12 cellular contexts compared by ENCODE assay signal in genomic region chr10:104324931-104325330, GRCh38. TPM values are rescaled to one million over a fixed set of nuclear protein-coding genes. Genes with fewer than 3 reads are reported as not detected.
A peak's percentile ranks its signal among the peaks of the same experiment; 100 is the strongest.
DNase-seq lines count a peak whose midpoint lies in the region; ATAC-seq, FAIRE-seq and TF ChIP-seq lines count a peak whose summit lies in the region.
"Had no signal": no experiment of that assay in that cellular context is flagged by ENCODE, and none has a peak within 500 bp of the region (broad histone marks: within the 10 kb centered on the region; RNA-seq: fewer than 3 reads in every experiment).

No MANE protein-coding gene starts in this region.

- no peak for DNase-seq in CD14-positive monocyte (ENCODE audit: low spot score)
- DNase-seq in endothelial cell of umbilical vein (ENCODE audit: low read depth, low spot score) = no peak
- DNase-seq in sigmoid colon = peak; percentile 48
- no peak for DNase-seq in ACHN
- DNase-seq: DMS153; NCI-H446 treated with DMSO at 0.1 percent for 48 hours; stimulated activated CD4-positive, alpha-beta T cell treated with anti-CD3 and anti-CD28 coated beads, Interleukin-4, amount 100 ng/mL, for 4 hours had no signal

- H3K36me3 ChIP-seq in Loucy (ENCODE audit: insufficient read depth, low read length) = no peaks in the 10 kb centered on the region; the same call in 1 of the 2 replicates
- H3K36me3 ChIP-seq in endothelial cell of umbilical vein (ENCODE audit: control insufficient read depth in 2 of 2, extremely low read depth in 1 of 2, insufficient read depth in 2 of 2, low read length in 2 of 2) = no peaks in the 10 kb centered on the region
- no peaks in the 10 kb centered on the region for H3K36me3 ChIP-seq in sigmoid colon
- H3K36me3 ChIP-seq: Peyer's patch had no signal

- peaks cover 0 to 5% (median 0%) of the 10 kb centered on the region in 3 donors for H3K27me3 Mint-ChIP-seq in CD14-positive monocyte (ENCODE audit: low read depth in 3 of 3)

- H3K4me2 ChIP-seq in Loucy (ENCODE audit: low read depth, low read length, poor library complexity, severe bottlenecking) = peak overlapping the region; percentile 85
- no peak overlapping the region for H3K4me2 ChIP-seq in endothelial cell of umbilical vein (ENCODE audit: insufficient read depth, low read length)

- H3F3A ChIP-seq in Loucy (ENCODE audit: low read depth) = no peaks in the 10 kb centered on the region

- peaks cover 33 to 53% of the 10 kb centered on the region in 2 donors for H3K36me3 Mint-ChIP-seq in CD14-positive monocyte

- peaks cover 100% of the 10 kb centered on the region for H3K79me2 ChIP-seq in Loucy (ENCODE audit: insufficient read depth, low read length)
- H3K79me2 ChIP-seq in endothelial cell of umbilical vein (ENCODE audit: control insufficient read depth, insufficient read depth, low read length) = peaks cover 94% of the 10 kb centered on the region

- H3K4me1 Mint-ChIP-seq in CD14-positive monocyte = peaks cover 100% of the 10 kb centered on the region

- H3K4me3 ChIP-seq in Loucy (ENCODE audit: low read length, poor library complexity, severe bottlenecking) = peak overlapping the region; percentile 74
- no peak overlapping the region for H3K4me3 ChIP-seq in endothelial cell of umbilical vein (replicated peaks in 1 of 3; ENCODE audit: insufficient read depth in 1 of 3, low read depth in 1 of 3, low read length in 3 of 3)
- no peak overlapping the region for H3K4me3 ChIP-seq in sigmoid colon
- H3K4me3 ChIP-seq: Peyer's patch had no signal

- H3K27ac ChIP-seq in endothelial cell of umbilical vein (ENCODE audit: insufficient read depth, low read depth, low read length) = peak overlapping the region; percentile 96
- H3K27ac ChIP-seq in sigmoid colon = peak overlapping the region; percentile 78 to 99 (median 96)

- peak overlapping the region; percentile 63 to 86 for H3K4me3 Mint-ChIP-seq in CD14-positive monocyte

- intact Hi-C loops in CD14-positive monocyte (cut with micrococcal nuclease) (loop anchor here (2.0 to 10.0 kb wide), 3 partner anchors 14 to 70 kb away; partner anchors contain the start of genes GSTO1 (in 2 of the 2) and ITPRIP (in 1 of the 2)), endothelial cell of umbilical vein (cut with micrococcal nuclease) (no loop called here), sigmoid colon (cut with DNase I) (no loop called here)

- 93 to 97% methylated on average over 10 of the region's 10 CpGs for WGBS in sigmoid colon, 2 donors

- peak overlapping the region; percentile 98 to 100 (median 99) for H3K27ac Mint-ChIP-seq in CD14-positive monocyte

- dilution Hi-C loops in endothelial cell of umbilical vein (cut with MboI; ENCODE audit: extremely low pct_ligation_motif_present, low sequenced_read_pairs) = no loop called here

- H3K27me3 ChIP-seq in Loucy (ENCODE audit: insufficient read depth, low read length, poor library complexity, severe bottlenecking) (no peaks in the 10 kb centered on the region), endothelial cell of umbilical vein (ENCODE audit: control insufficient read depth in 2 of 2, insufficient read depth in 2 of 2, low read length in 2 of 2) (no peaks in the 10 kb centered on the region), sigmoid colon (no peaks in the 10 kb centered on the region)
- H3K27me3 ChIP-seq: Peyer's patch had no signal

- H3K9ac ChIP-seq in Loucy (ENCODE audit: low read depth, low read length, poor library complexity, severe bottlenecking) (peak overlapping the region; percentile 80), endothelial cell of umbilical vein (replicated peaks; ENCODE audit: extremely low read depth, insufficient read depth, low read length) (no peak overlapping the region)

- H3K4me1 ChIP-seq in Loucy (ENCODE audit: insufficient read depth, low read length, poor library complexity, severe bottlenecking) = peaks cover 92% of the 10 kb centered on the region
- H3K4me1 ChIP-seq in endothelial cell of umbilical vein (ENCODE audit: control insufficient read depth, extremely low read depth, insufficient read depth, low read length) = peaks cover 69% of the 10 kb centered on the region
- H3K4me1 ChIP-seq in sigmoid colon = peaks cover 0 to 97% (median 96%) of the 10 kb centered on the region in 4 donors

- POLR2A ChIA-PET in endothelial cell of umbilical vein (lab: Charles Lee) = interaction anchor here (1.4 kb wide), 1 partner anchor 18 kb away, joined by 4 read pairs; no protein-coding TSS in a partner anchor

- H3K9me3 ChIP-seq in Loucy (ENCODE audit: insufficient read depth, low read depth, low read length) (no peaks in the 10 kb centered on the region), endothelial cell of umbilical vein (replicated peaks; ENCODE audit: control insufficient read depth, insufficient read depth, low read length) (no peaks in the 10 kb centered on the region), sigmoid colon (no peaks in the 10 kb centered on the region)
- H3K9me3 ChIP-seq: Peyer's patch had no signal

- H3K9me1 ChIP-seq in endothelial cell of umbilical vein (replicated peaks; ENCODE audit: control insufficient read depth, extremely low read depth, insufficient read depth, low read length) = no peaks in the 10 kb centered on the region

- BruUV-seq in endothelial cell of umbilical vein (replicated peaks; lab: Mats Ljungman, UMichigan) = no TSS peak

- no peak for TF ChIP-seq POLR2A in endothelial cell of umbilical vein (IDR thresholded peaks at IDR 0.05; ENCODE audit: low read depth, low read length)
- no peak for TF ChIP-seq POLR2A in sigmoid colon (IDR thresholded peaks at IDR 0.05)

- CTCF ChIA-PET in endothelial cell of umbilical vein (lab: Charles Lee) = interaction anchor here (1.6 kb wide), 1 partner anchor 13 kb away, joined by 4 read pairs; no protein-coding TSS in a partner anchor

- ATAC-seq in GM21723 (IDR thresholded peaks at IDR 0.05; ENCODE audit: unreplicated experiment) (no peak), HG03342 (IDR thresholded peaks at IDR 0.05; ENCODE audit: unreplicated experiment) (no peak)

- peaks cover 0 to 2% (median 0%) of the 10 kb centered on the region in 7 donors for H3K9me3 Mint-ChIP-seq in CD14-positive monocyte

- TF ChIP-seq CTCF in CD14-positive monocyte (IDR thresholded peaks at IDR 0.05) (no peak), Loucy (conservative IDR thresholded peaks at IDR 0.05; ENCODE audit: low read length) (no peak), endothelial cell of umbilical vein (IDR thresholded peaks at IDR 0.05; ENCODE audit: extremely low read depth in 1 of 2, insufficient read depth in 1 of 2, low read depth in 1 of 2, low read length in 2 of 2) (no peak), sigmoid colon (IDR thresholded peaks at IDR 0.05) (no peak)

- H3K9me2 ChIP-seq in Loucy (replicated peaks; ENCODE audit: low read depth, low read length) = no peaks in the 10 kb centered on the region

- in situ Hi-C loops in ACHN (cut with HindIII; ENCODE audit: low pct_ligation_motif_present, low pct_unique_long_range_greater_than_20kb, low sequenced_read_pairs) = no loop called here

- peaks cover 73% of the 10 kb centered on the region for H4K20me1 ChIP-seq in Loucy (ENCODE audit: insufficient read depth, low read length, poor library complexity, severe bottlenecking)
- H4K20me1 ChIP-seq in endothelial cell of umbilical vein (replicated peaks; ENCODE audit: control insufficient read depth, extremely low read depth, insufficient read depth, low read length) = peaks cover 2% of the 10 kb centered on the region

- peak; percentile 18 for FAIRE-seq in endothelial cell of umbilical vein (lab: Jason Lieb, UNC)
- FAIRE-seq: keratinocyte had no signal

- no peak overlapping the region for H2AFZ ChIP-seq in Loucy (ENCODE audit: low read length)
- H2AFZ ChIP-seq in endothelial cell of umbilical vein (ENCODE audit: low read depth, low read length) = no peak overlapping the region

- TF ChIP-seq EP300 in sigmoid colon (IDR thresholded peaks at IDR 0.05) = no peak

RNA-seq across cellular contexts. Expression of gene ITPRIP, which starts 13.3 kb away (rescaled TPM):
- polyA plus RNA-seq in CD14-positive monocyte (10 to 100 TPM; 27.5 to 35.7 TPM), endothelial cell of umbilical vein (27.5 and 33.2 TPM in 2 replicates), sigmoid colon (1 to 10 TPM; 1.2 to 8.6 (median 1.6) TPM)
- total RNA-seq in endothelial cell of umbilical vein (31.4 and 33.3 TPM in 2 replicates), sigmoid colon (10 to 100 TPM; 11.4 to 22.4 (median 15.3) TPM)
- 30.0 and 32.0 TPM in 2 replicates for polyA plus RNA-seq in endothelial cell of umbilical vein (2011; cell fraction: cytosol; rRNA removed)
- polyA plus RNA-seq in endothelial cell of umbilical vein (2011; cell fraction: nucleus; rRNA removed) = 46.1 and 47.6 TPM in 2 replicates
- polyA plus RNA-seq in endothelial cell of umbilical vein (2012) = 33.9 and 36.0 TPM in 2 replicates
- polyA minus RNA-seq in endothelial cell of umbilical vein = 41.3 and 46.5 TPM in 2 replicates
- 13.7 TPM for polyA minus RNA-seq in endothelial cell of umbilical vein (2011; cell fraction: cytosol; rRNA and poly(A)+ RNA removed)
- polyA minus RNA-seq in endothelial cell of umbilical vein (2011; cell fraction: nucleus; rRNA and poly(A)+ RNA removed) = 69.6 and 71.3 TPM in 2 replicates

RNA-seq across cellular contexts. Expression of gene CFAP58, which starts 28.7 kb away (rescaled TPM):
- polyA plus RNA-seq in CD14-positive monocyte (not detected), endothelial cell of umbilical vein (0.03 and 0.07 TPM in 2 replicates), sigmoid colon (under 1 TPM in 1 of 3 donors, not detected in 2; 0.09 TPM)
- total RNA-seq in endothelial cell of umbilical vein (0.29 and 0.35 TPM in 2 replicates), sigmoid colon (1 to 10 TPM in 1 of 4 donors, under 1 TPM in 3; 0.36 to 1.1 (median 0.61) TPM)
- polyA plus RNA-seq in endothelial cell of umbilical vein (2011; cell fraction: cytosol; rRNA removed) = 0.10 and 0.17 TPM in 2 replicates
- polyA plus RNA-seq in endothelial cell of umbilical vein (2011; cell fraction: nucleus; rRNA removed) = 1.0 and 1.5 TPM in 2 replicates
- polyA plus RNA-seq in endothelial cell of umbilical vein (2012) = 0.55 and 0.61 TPM in 2 replicates
- polyA minus RNA-seq in endothelial cell of umbilical vein = 0.07 TPM in 1 of 2 replicates, not detected in the other
- polyA minus RNA-seq in endothelial cell of umbilical vein (2011; cell fraction: cytosol; rRNA and poly(A)+ RNA removed) = not detected
- polyA minus RNA-seq in endothelial cell of umbilical vein (2011; cell fraction: nucleus; rRNA and poly(A)+ RNA removed) = 0.34 and 0.72 TPM in 2 replicates

RNA-seq across cellular contexts. Expression of gene GSTO2, which starts 55.9 kb away (rescaled TPM):
- polyA plus RNA-seq in CD14-positive monocyte (under 1 TPM in 1 of 2 donors, not detected in 1; 0.26 TPM), endothelial cell of umbilical vein (1.4 TPM in 2 replicates), sigmoid colon (10 to 100 TPM in 2 of 3 donors, 1 to 10 TPM in 1; 9.7 to 13.2 (median 12.2) TPM)
- total RNA-seq in endothelial cell of umbilical vein (0.84 and 0.95 TPM in 2 replicates), sigmoid colon (1 to 10 TPM in 3 of 4 donors, under 1 TPM in 1; 0.68 to 2.1 (median 1.4) TPM)
- 0.87 and 1.1 TPM in 2 replicates for polyA plus RNA-seq in endothelial cell of umbilical vein (2011; cell fraction: cytosol; rRNA removed)
- 0.73 and 0.83 TPM in 2 replicates for polyA plus RNA-seq in endothelial cell of umbilical vein (2011; cell fraction: nucleus; rRNA removed)
- polyA plus RNA-seq in endothelial cell of umbilical vein (2012) = 1.2 and 2.4 TPM in 2 replicates
- 0.19 and 0.87 TPM in 2 replicates for polyA minus RNA-seq in endothelial cell of umbilical vein
- 1.4 TPM for polyA minus RNA-seq in endothelial cell of umbilical vein (2011; cell fraction: cytosol; rRNA and poly(A)+ RNA removed)
- polyA minus RNA-seq in endothelial cell of umbilical vein (2011; cell fraction: nucleus; rRNA and poly(A)+ RNA removed) = 1.8 and 2.8 TPM in 2 replicates

Comparison
In these comparisons a context has a peak if more than half of its experiments do, and no peak if none do; other contexts are left out.
1. intact Hi-C loops: an anchor here in CD14-positive monocyte (2.0 to 10.0 kb wide); none called in endothelial cell of umbilical vein and sigmoid colon.